Comparison of ENCODE assay signal across 8 cellular contexts in the genomic region with DNA sequence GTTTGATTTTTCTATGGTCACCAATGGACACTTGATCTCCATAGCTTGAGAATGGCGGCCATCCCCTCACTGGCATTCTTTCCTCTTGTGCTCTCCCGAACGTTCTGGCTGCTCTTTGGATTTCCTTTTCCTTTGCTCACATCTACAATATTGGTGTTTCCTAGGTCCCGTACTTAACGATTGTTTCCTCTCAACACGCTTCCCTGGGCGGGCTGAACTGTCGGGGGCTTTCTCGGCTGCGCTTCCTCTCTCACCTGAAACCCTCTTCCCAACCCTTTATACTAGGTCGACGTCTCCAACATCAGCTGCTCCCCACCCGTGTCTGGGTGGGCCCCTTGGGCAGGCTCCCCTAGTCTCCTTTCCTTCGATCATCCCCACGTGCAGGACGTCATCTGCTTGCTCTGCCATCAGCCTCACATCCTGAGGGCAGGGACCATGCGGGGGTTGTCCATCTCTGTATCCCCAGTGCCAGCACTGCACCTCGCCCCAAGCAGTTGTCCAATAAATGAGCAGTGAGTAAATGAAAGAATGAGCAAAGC. TPM values are rescaled to one million over a fixed set of nuclear protein-coding genes. Genes with fewer than 3 reads are reported as not detected.
A peak's percentile ranks its signal among the peaks of the same experiment; 100 is the strongest.
DNase-seq lines count a peak whose midpoint lies in the region; ATAC-seq, FAIRE-seq and TF ChIP-seq lines count a peak whose summit lies in the region.

No MANE protein-coding gene starts in this region.

- peaks cover 19% of the 10 kb centered on the region for H3K4me1 ChIP-seq in keratinocyte (ENCODE audit: control insufficient read depth, extremely low read depth, insufficient read depth, low read length)
- H3K4me1 ChIP-seq in thymus (ENCODE audit: control insufficient read depth, insufficient read depth, low read length): peaks cover 5% of the 10 kb centered on the region

- FAIRE-seq in keratinocyte (lab: Jason Lieb, UNC) (no peak), GM12892 (lab: Jason Lieb, UNC) (no peak)

- H3K36me3 Mint-ChIP-seq in activated naive CD4-positive, alpha-beta T cell treated with anti-CD3 and anti-CD28 coated beads, Interleukin-2, amount 50 U/mL, for 24 hours: peaks cover 3% of the 10 kb centered on the region
- peaks cover 4% of the 10 kb centered on the region for H3K36me3 Mint-ChIP-seq in activated T-helper 2 cell treated with anti-CD3 and anti-CD28 coated beads, Interferon-gamma antibody, Interleukin-2, Interleukin-4, amounts not matched to agents 10 μg/mL and 5 μg/mL and 100 μg/mL, durations not matched to agents 14 hours and 24 hours and 36 hours (ENCODE audit: low read depth)

- H3K4me2 ChIP-seq in keratinocyte (ENCODE audit: control insufficient read depth, extremely low read depth, insufficient read depth, low read depth, low read length): peak overlapping the region; percentile 79

- peak overlapping the region; percentile 91 for H3K9ac ChIP-seq in keratinocyte (ENCODE audit: control insufficient read depth, extremely low read depth, insufficient read depth, low read length)

- WGBS in thymus: 60% methylated on average over 18 of the region's 18 CpGs

- ATAC-seq in GM19395 (IDR thresholded peaks at IDR 0.05; ENCODE audit: unreplicated experiment): no peak

- H3K4me3 ChIP-seq in keratinocyte (ENCODE audit: control insufficient read depth in 2 of 3, extremely low read depth in 1 of 3, insufficient read depth in 2 of 3, low read depth in 1 of 3, low read length in 3 of 3) (peak overlapping the region; percentile 76 to 98 (median 94)), thymus (ENCODE audit: low read length) (peak overlapping the region; percentile 98)

- TF ChIP-seq CTCF in keratinocyte (optimal IDR thresholded peaks at IDR 0.05 in 1 of 3, IDR thresholded peaks at IDR 0.05 in 1 of 3, conservative IDR thresholded peaks at IDR 0.05 in 1 of 3; ENCODE audit: extremely low read depth in 1 of 3, insufficient read depth in 2 of 3, low read length in 3 of 3) (no peak), GM10248 (IDR thresholded peaks at IDR 0.05; ENCODE audit: control extremely low read depth, extremely low read depth, low read depth, missing control alignments) (no peak)

- peak overlapping the region; percentile 95 for H2AFZ ChIP-seq in keratinocyte (ENCODE audit: control insufficient read depth, low read length)

- no peak for DNase-seq in activated naive CD4-positive, alpha-beta T cell (lab: John Stamatoyannopoulos, UW)
- DNase-seq in activated T-helper 2 cell treated with anti-CD3 and anti-CD28 coated beads, Interferon-gamma antibody, Interleukin-2, Interleukin-4, amounts not matched to agents 10 μg/mL and 5 μg/mL and 100 μg/mL, durations not matched to agents 14 hours and 24 hours and 36 hours (ENCODE audit: low spot score): no peak
- DNase-seq in keratinocyte (ENCODE audit: low read depth, low spot score) (no peak), GM10248 (ENCODE audit: extremely low spot score) (no peak), GM12892 (ENCODE audit: insufficient read length) (no peak)

- dilution Hi-C loops in keratinocyte (cut with MboI; ENCODE audit: extremely low pct_ligation_motif_present, low sequenced_read_pairs): no loop called here

- H3K4me1 Mint-ChIP-seq in activated naive CD4-positive, alpha-beta T cell treated with anti-CD3 and anti-CD28 coated beads, Interleukin-2, amount 50 U/mL, for 24 hours: peaks cover 37% of the 10 kb centered on the region
- peaks cover 16% of the 10 kb centered on the region for H3K4me1 Mint-ChIP-seq in activated T-helper 2 cell treated with anti-CD3 and anti-CD28 coated beads, Interferon-gamma antibody, Interleukin-2, Interleukin-4, amounts not matched to agents 10 μg/mL and 5 μg/mL and 100 μg/mL, durations not matched to agents 14 hours and 24 hours and 36 hours (ENCODE audit: low read depth)

- TF ChIP-seq POLR2A in GM12892 (IDR thresholded peaks at IDR 0.05; ENCODE audit: low read depth, low read length): no peak

- H3K27ac Mint-ChIP-seq in activated naive CD4-positive, alpha-beta T cell treated with anti-CD3 and anti-CD28 coated beads, Interleukin-2, amount 50 U/mL, for 24 hours: peak overlapping the region; percentile 98
- H3K27ac Mint-ChIP-seq in activated T-helper 2 cell treated with anti-CD3 and anti-CD28 coated beads, Interferon-gamma antibody, Interleukin-2, Interleukin-4, amounts not matched to agents 10 μg/mL and 5 μg/mL and 100 μg/mL, durations not matched to agents 14 hours and 24 hours and 36 hours: peak overlapping the region; percentile 69

- H3K9me3 ChIP-seq in keratinocyte (ENCODE audit: control insufficient read depth, low read depth, low read length) (no peaks in the 10 kb centered on the region), thymus (ENCODE audit: control insufficient read depth) (no peaks in the 10 kb centered on the region)

- H3K9me1 ChIP-seq in keratinocyte (ENCODE audit: control insufficient read depth, extremely low read depth, insufficient read depth, low read length): no peaks in the 10 kb centered on the region

- peaks cover 37% of the 10 kb centered on the region for H3K79me2 ChIP-seq in keratinocyte (ENCODE audit: control insufficient read depth, insufficient read depth, low read length)

- no peaks in the 10 kb centered on the region for H3K36me3 ChIP-seq in keratinocyte (ENCODE audit: control insufficient read depth in 2 of 2, extremely low read depth in 1 of 2, insufficient read depth in 2 of 2, low read length in 2 of 2)
- no peaks in the 10 kb centered on the region for H3K36me3 ChIP-seq in thymus (ENCODE audit: control insufficient read depth, insufficient read depth)

- H4K20me1 ChIP-seq in keratinocyte (ENCODE audit: control insufficient read depth, extremely low read depth, insufficient read depth, low read length): no peaks in the 10 kb centered on the region

- no peaks in the 10 kb centered on the region for H3K9me3 Mint-ChIP-seq in activated naive CD4-positive, alpha-beta T cell treated with anti-CD3 and anti-CD28 coated beads, Interleukin-2, amount 50 U/mL, for 24 hours
- H3K9me3 Mint-ChIP-seq in activated T-helper 2 cell treated with anti-CD3 and anti-CD28 coated beads, Interferon-gamma antibody, Interleukin-2, Interleukin-4, amounts not matched to agents 10 μg/mL and 5 μg/mL and 100 μg/mL, durations not matched to agents 14 hours and 24 hours and 36 hours: no peaks in the 10 kb centered on the region

- CTCF ChIA-PET in GM10248 (lab: Yijun Ruan, JAX): interaction anchor here (1.1 kb wide), 1 partner anchor 14 kb away, joined by 3 read pairs; no protein-coding TSS in a partner anchor

- intact Hi-C loops in activated T-helper 2 cell treated with anti-CD3 and anti-CD28 coated beads, Interferon-gamma antibody, Interleukin-2, Interleukin-4, amounts not matched to agents 10 μg/mL and 5 μg/mL and 100 μg/mL, durations not matched to agents 14 hours and 24 hours and 36 hours (cut with micrococcal nuclease): no loop called here

- POLR2A ChIA-PET in GM10248 (lab: Yijun Ruan, JAX): no interaction called here

- H3K27me3 Mint-ChIP-seq in activated naive CD4-positive, alpha-beta T cell treated with anti-CD3 and anti-CD28 coated beads, Interleukin-2, amount 50 U/mL, for 24 hours: no peaks in the 10 kb centered on the region
- peaks cover 7% of the 10 kb centered on the region for H3K27me3 Mint-ChIP-seq in activated T-helper 2 cell treated with anti-CD3 and anti-CD28 coated beads, Interferon-gamma antibody, Interleukin-2, Interleukin-4, amounts not matched to agents 10 μg/mL and 5 μg/mL and 100 μg/mL, durations not matched to agents 14 hours and 24 hours and 36 hours (ENCODE audit: low read depth)

- no peaks in the 10 kb centered on the region for H3K27me3 ChIP-seq in keratinocyte (ENCODE audit: control insufficient read depth, extremely low read depth, insufficient read depth, low read length)
- no peaks in the 10 kb centered on the region for H3K27me3 ChIP-seq in thymus (ENCODE audit: control insufficient read depth, insufficient read depth)

- H3K27ac ChIP-seq in keratinocyte (ENCODE audit: control insufficient read depth, insufficient read depth, low read length) (peak overlapping the region; percentile 83), thymus (ENCODE audit: low read depth) (peak overlapping the region; percentile 88)

- H3K4me3 Mint-ChIP-seq in activated naive CD4-positive, alpha-beta T cell treated with anti-CD3 and anti-CD28 coated beads, Interleukin-2, amount 50 U/mL, for 24 hours: peak overlapping the region; percentile 97
- H3K4me3 Mint-ChIP-seq in activated T-helper 2 cell treated with anti-CD3 and anti-CD28 coated beads, Interferon-gamma antibody, Interleukin-2, Interleukin-4, amounts not matched to agents 10 μg/mL and 5 μg/mL and 100 μg/mL, durations not matched to agents 14 hours and 24 hours and 36 hours (ENCODE audit: low read depth): peak overlapping the region; percentile 98

RNA-seq across cellular contexts. Expression of a gene that starts 0.6 kb away (rescaled TPM):
- total RNA-seq in activated T-helper 2 cell treated with anti-CD3 and anti-CD28 coated beads, Interferon-gamma antibody, Interleukin-2, Interleukin-4, amounts not matched to agents 10 μg/mL and 5 μg/mL and 100 μg/mL, durations not matched to agents 14 hours and 24 hours and 36 hours: 30.2 and 33.5 TPM in 2 replicates
- polyA plus RNA-seq in keratinocyte (8.5 to 11.9 TPM (median 8.6 TPM) in 3 replicates), thymus (16.3 TPM)
- polyA plus RNA-seq in keratinocyte (2011; ENCODE audit: low read depth): 23.5 TPM
- polyA plus RNA-seq in keratinocyte (2011; cell fraction: cytosol; rRNA removed): 8.7 and 10.4 TPM in 2 replicates
- 30.8 and 33.7 TPM in 2 replicates for polyA plus RNA-seq in keratinocyte (2011; cell fraction: nucleus; rRNA removed)
- polyA plus RNA-seq in keratinocyte (2012; ENCODE audit: low replicate concordance): 8.5 and 15.8 TPM in 2 replicates
- polyA minus RNA-seq in keratinocyte: 8.8 to 53.4 TPM (median 14.5 TPM) in 3 replicates
- polyA minus RNA-seq in keratinocyte (2011; cell fraction: cytosol; rRNA and poly(A)+ RNA removed): 8.8 TPM
- 16.1 and 33.7 TPM in 2 replicates for polyA minus RNA-seq in keratinocyte (2011; cell fraction: nucleus; rRNA and poly(A)+ RNA removed)
- polyA plus RNA-seq in GM12892 (2012; ENCODE audit: missing spikeins): 16.2 TPM

RNA-seq across cellular contexts. Expression of a gene that starts 34.7 kb away (rescaled TPM):
- total RNA-seq in activated T-helper 2 cell treated with anti-CD3 and anti-CD28 coated beads, Interferon-gamma antibody, Interleukin-2, Interleukin-4, amounts not matched to agents 10 μg/mL and 5 μg/mL and 100 μg/mL, durations not matched to agents 14 hours and 24 hours and 36 hours: 0.23 and 0.41 TPM in 2 replicates
- not detected in 3 replicates for polyA plus RNA-seq in keratinocyte
- not detected for polyA plus RNA-seq in keratinocyte (2011; ENCODE audit: low read depth)
- not detected in 2 replicates for polyA plus RNA-seq in keratinocyte (2011; cell fraction: cytosol; rRNA removed)
- polyA plus RNA-seq in keratinocyte (2011; cell fraction: nucleus; rRNA removed): not detected in 2 replicates
- polyA plus RNA-seq in keratinocyte (2012; ENCODE audit: low replicate concordance): not detected in 2 replicates
- polyA minus RNA-seq in keratinocyte: not detected in 3 replicates
- not detected for polyA minus RNA-seq in keratinocyte (2011; cell fraction: cytosol; rRNA and poly(A)+ RNA removed)
- polyA minus RNA-seq in keratinocyte (2011; cell fraction: nucleus; rRNA and poly(A)+ RNA removed): not detected in 2 replicates
- 2.3 TPM for polyA plus RNA-seq in thymus
- polyA plus RNA-seq in GM12892 (2012; ENCODE audit: missing spikeins): not detected
